ENCODE assay signal across 8 cellular contexts in genomic region chr1:201025571-201026002, GRCh38. TPM values are rescaled to one million over a fixed set of nuclear protein-coding genes. Genes with fewer than 3 reads are reported as not detected.
DNase-seq lines count a peak whose midpoint lies in the region; ATAC-seq and TF ChIP-seq lines count a peak whose summit lies in the region.

No MANE protein-coding gene starts in this region.

- intact Hi-C loops in activated T-helper 2 cell treated with anti-CD3 and anti-CD28 coated beads, Interferon-gamma antibody, Interleukin-2, Interleukin-4, amounts not matched to agents 10 μg/mL and 5 μg/mL and 100 μg/mL, durations not matched to agents 14 hours and 24 hours and 36 hours (cut with micrococcal nuclease) = loop anchor here (5.0 kb wide), 1 partner anchor 138 kb away; no protein-coding TSS in a partner anchor
- intact Hi-C loops in mucosa of descending colon (cut with DNase I, micrococcal nuclease) (no loop called here), Right ventricle myocardium inferior (cut with DNase I) (no loop called here)

- peak overlapping the region; percentile 15 for H3K4me3 Mint-ChIP-seq in activated T-helper 2 cell treated with anti-CD3 and anti-CD28 coated beads, Interferon-gamma antibody, Interleukin-2, Interleukin-4, amounts not matched to agents 10 μg/mL and 5 μg/mL and 100 μg/mL, durations not matched to agents 14 hours and 24 hours and 36 hours (ENCODE audit: low read depth)
- peak overlapping the region; percentile 84 for H3K4me3 Mint-ChIP-seq in neural crest cell

- peaks cover 11% of the 10 kb centered on the region for H3K36me3 Mint-ChIP-seq in activated T-helper 2 cell treated with anti-CD3 and anti-CD28 coated beads, Interferon-gamma antibody, Interleukin-2, Interleukin-4, amounts not matched to agents 10 μg/mL and 5 μg/mL and 100 μg/mL, durations not matched to agents 14 hours and 24 hours and 36 hours (ENCODE audit: low read depth)
- no peaks in the 10 kb centered on the region for H3K36me3 Mint-ChIP-seq in neural crest cell (ENCODE audit: low read depth)

- H3K9me3 Mint-ChIP-seq in activated T-helper 2 cell treated with anti-CD3 and anti-CD28 coated beads, Interferon-gamma antibody, Interleukin-2, Interleukin-4, amounts not matched to agents 10 μg/mL and 5 μg/mL and 100 μg/mL, durations not matched to agents 14 hours and 24 hours and 36 hours = no peaks in the 10 kb centered on the region
- no peaks in the 10 kb centered on the region for H3K9me3 Mint-ChIP-seq in neural crest cell

- peaks cover 41% of the 10 kb centered on the region for H3K4me1 ChIP-seq in mucosa of descending colon (ENCODE audit: low read depth)

- TF ChIP-seq CTCF in neural crest cell (conservative IDR thresholded peaks at IDR 0.05) (peak; percentile 47), mucosa of descending colon (IDR thresholded peaks at IDR 0.05) (no peak)

- DNase-seq in SIG-M5 treated with dmso at 0.1 percent for 504 hours (lab: John Stamatoyannopoulos, UW; ENCODE audit: unreplicated experiment) (peak; percentile 54), SIG-M5 (lab: John Stamatoyannopoulos, UW) (no peak), neural crest cell (ENCODE audit: low read depth, low spot score) (no peak), mucosa of descending colon (no peak), Right ventricle myocardium inferior (ENCODE audit: missing footprints) (no peak)
- no peak for DNase-seq in activated T-helper 2 cell treated with anti-CD3 and anti-CD28 coated beads, Interferon-gamma antibody, Interleukin-2, Interleukin-4, amounts not matched to agents 10 μg/mL and 5 μg/mL and 100 μg/mL, durations not matched to agents 14 hours and 24 hours and 36 hours (ENCODE audit: low spot score)

- peak overlapping the region; percentile 61 for H3K27ac Mint-ChIP-seq in activated T-helper 2 cell treated with anti-CD3 and anti-CD28 coated beads, Interferon-gamma antibody, Interleukin-2, Interleukin-4, amounts not matched to agents 10 μg/mL and 5 μg/mL and 100 μg/mL, durations not matched to agents 14 hours and 24 hours and 36 hours
- no peak overlapping the region for H3K27ac Mint-ChIP-seq in neural crest cell (ENCODE audit: unreplicated experiment)

- no peaks in the 10 kb centered on the region for H3K9me3 ChIP-seq in mucosa of descending colon

- ATAC-seq in HG03571 (IDR thresholded peaks at IDR 0.05; ENCODE audit: unreplicated experiment) (peak; percentile 32), mucosa of descending colon (no peak), HG03521 (IDR thresholded peaks at IDR 0.05; ENCODE audit: unreplicated experiment) (no peak), Right ventricle myocardium inferior (no peak)

- H3K4me3 ChIP-seq in mucosa of descending colon = no peak overlapping the region

- no peaks in the 10 kb centered on the region for H3K36me3 ChIP-seq in mucosa of descending colon (ENCODE audit: low read depth)

- H3K4me1 Mint-ChIP-seq in activated T-helper 2 cell treated with anti-CD3 and anti-CD28 coated beads, Interferon-gamma antibody, Interleukin-2, Interleukin-4, amounts not matched to agents 10 μg/mL and 5 μg/mL and 100 μg/mL, durations not matched to agents 14 hours and 24 hours and 36 hours (ENCODE audit: low read depth) = peaks cover 51% of the 10 kb centered on the region
- peaks cover 63% of the 10 kb centered on the region for H3K4me1 Mint-ChIP-seq in neural crest cell

- H3K27me3 Mint-ChIP-seq in activated T-helper 2 cell treated with anti-CD3 and anti-CD28 coated beads, Interferon-gamma antibody, Interleukin-2, Interleukin-4, amounts not matched to agents 10 μg/mL and 5 μg/mL and 100 μg/mL, durations not matched to agents 14 hours and 24 hours and 36 hours (ENCODE audit: low read depth) = no peaks in the 10 kb centered on the region
- peaks cover 7% of the 10 kb centered on the region for H3K27me3 Mint-ChIP-seq in neural crest cell (ENCODE audit: low read depth)

RNA-seq across cellular contexts. Expression of gene KIF21B, which starts 2.1 kb away (rescaled TPM):
- total RNA-seq in activated T-helper 2 cell treated with anti-CD3 and anti-CD28 coated beads, Interferon-gamma antibody, Interleukin-2, Interleukin-4, amounts not matched to agents 10 μg/mL and 5 μg/mL and 100 μg/mL, durations not matched to agents 14 hours and 24 hours and 36 hours = 50.4 and 53.2 TPM in 2 replicates
- total RNA-seq in neural crest cell = 28.1 and 28.9 TPM in 2 replicates
- total RNA-seq in mucosa of descending colon = 10 to 100 TPM in 1 of 3 donors, 1 to 10 TPM in 2; 3.2 to 10.5 (median 4.0) TPM
- total RNA-seq in Right ventricle myocardium inferior = 0.43 TPM
